Comparison of ENCODE assay signal across 8 cellular contexts in genomic region chr16:30921748-30922419, GRCh38. TPM values are rescaled to one million over a fixed set of nuclear protein-coding genes. Genes with fewer than 3 reads are reported as not detected.
DNase-seq lines count a peak whose midpoint lies in the region; ATAC-seq and TF ChIP-seq lines count a peak whose summit lies in the region.

No MANE protein-coding gene starts in this region.

- no peaks in the 10 kb centered on the region for H4K20me1 ChIP-seq in GM23248 (ENCODE audit: insufficient read depth)

- H3K36me3 ChIP-seq in BE2C = no peaks in the 10 kb centered on the region
- H3K36me3 ChIP-seq in GM23248 (ENCODE audit: low read depth) = no peaks in the 10 kb centered on the region
- no peaks in the 10 kb centered on the region for H3K36me3 ChIP-seq in aorta (ENCODE audit: control insufficient read depth in 1 of 2, insufficient read depth in 2 of 2, low read length in 1 of 2)

- H3F3A ChIP-seq in GM23248 (ENCODE audit: insufficient read depth) = no peaks in the 10 kb centered on the region

- H3K4me2 ChIP-seq in GM23248 (ENCODE audit: unreplicated experiment) = peak overlapping the region; percentile 83

- H3K4me3 ChIP-seq in BE2C (ENCODE audit: low read depth, low read length) (peak overlapping the region; percentile 77), GM23248 (peak overlapping the region; percentile 91), aorta (ENCODE audit: low read length in 2 of 2) (peak overlapping the region; percentile 13 to 45)

- peak; percentile 94 for DNase-seq in BE2C
- DNase-seq in GM23248 = peak; percentile 97
- peak; percentile 41 for DNase-seq in NCI-H187 treated with DMSO at 0.1 percent for 48 hours (lab: John Stamatoyannopoulos, UW)
- peak; percentile 88 for DNase-seq in T-helper 9 cell
- peak; percentile 96 for DNase-seq in astrocyte of the hippocampus (ENCODE audit: low read depth, low spot score)
- DNase-seq in hippocampal formation (lab: John Stamatoyannopoulos, UW) = peak; percentile 79 to 88
- DNase-seq in retina = peak; percentile 97
- peak; percentile 95 to 97 for DNase-seq in aorta

- TF ChIP-seq CTCF in BE2C (IDR thresholded peaks at IDR 0.05; ENCODE audit: low read depth, low read length) = peak; percentile 92

- no peaks in the 10 kb centered on the region for H3K27me3 ChIP-seq in BE2C
- H3K27me3 ChIP-seq in GM23248 (replicated peaks; ENCODE audit: insufficient read depth) = no peaks in the 10 kb centered on the region
- H3K27me3 ChIP-seq in aorta (ENCODE audit: control insufficient read depth in 1 of 2, insufficient read depth in 2 of 2, low read length in 1 of 2) = no peaks in the 10 kb centered on the region

- intact Hi-C loops in aorta (cut with DNase I) = loop anchor here (1.0 to 2.0 kb wide), 5 partner anchors 26 to 263 kb away; partner anchors contain the start of genes CTF1 (in 1 of the 2) and FBRS (in 1 of the 2)

- no peaks in the 10 kb centered on the region for H3K9me2 ChIP-seq in GM23248 (ENCODE audit: insufficient read depth)

- H2AFZ ChIP-seq in GM23248 = peak overlapping the region; percentile 90

- no peaks in the 10 kb centered on the region for H3K9me3 ChIP-seq in BE2C
- no peaks in the 10 kb centered on the region for H3K9me3 ChIP-seq in GM23248 (ENCODE audit: low read depth)
- no peaks in the 10 kb centered on the region for H3K9me3 ChIP-seq in aorta (ENCODE audit: control insufficient read depth, low read length)

- peaks cover 7% of the 10 kb centered on the region for H3K79me2 ChIP-seq in GM23248 (ENCODE audit: insufficient read depth)

- ATAC-seq in aorta (ENCODE audit: low FRiP score) = peak; percentile 68

- in situ Hi-C loops in GM23248 (cut with MboI) = no loop called here

- 1 to 2% methylated on average over 37 of the region's 37 CpGs for WGBS in GM23248 (ENCODE audit: low coverage in 1 of 2, low lambda C conversion rate in 2 of 2, missing lambda C conversion rate in 2 of 2), 2 experiments
- 0 to 1% methylated on average over 37 of the region's 37 CpGs for WGBS in aorta, 2 donors

- H3K27ac ChIP-seq in GM23248 (peak overlapping the region; percentile 57), aorta (ENCODE audit: low read depth in 1 of 2, low read length in 2 of 2) (peak overlapping the region in 1 of 2 donors; percentile 63)

- H3K4me1 ChIP-seq in BE2C (no peaks in the 10 kb centered on the region), GM23248 (ENCODE audit: insufficient read depth) (peaks cover 7% of the 10 kb centered on the region; the same call in 1 of the 2 replicates), aorta (ENCODE audit: control insufficient read depth in 1 of 2, insufficient read depth in 2 of 2, low read length in 2 of 2) (peaks cover 0 to 1% of the 10 kb centered on the region in 2 donors)

- peak overlapping the region; percentile 62 for H3K9ac ChIP-seq in GM23248

RNA-seq across cellular contexts. Expression of gene FBXL19, which starts 1.5 kb away (rescaled TPM):
- 33.4 TPM for polyA plus RNA-seq in BE2C (2012; ENCODE audit: insufficient read depth, insufficient read length, low read depth)
- total RNA-seq in GM23248 (2014; rRNA removed; shearing (Covaris generic)) = 18.2 and 23.0 TPM in 2 replicates
- polyA plus RNA-seq in GM23248 (2016; fragmentation: Nextera tagmentation; extraction: Ambion mirVana) = 0.39 and 0.64 TPM in 2 replicates
- total RNA-seq in aorta = 10 to 100 TPM; 14.7 to 22.7 TPM
- 10 to 100 TPM in 1 of 2 donors, 1 to 10 TPM in 1; 4.3 to 11.6 TPM for polyA plus RNA-seq in aorta

RNA-seq across cellular contexts. Expression of gene CTF1, which starts 25.5 kb away (rescaled TPM):
- polyA plus RNA-seq in BE2C (2012; ENCODE audit: insufficient read depth, insufficient read length, low read depth) = 0.36 TPM
- total RNA-seq in GM23248 (2014; rRNA removed; shearing (Covaris generic)) = 4.4 and 4.8 TPM in 2 replicates
- 2.0 and 2.1 TPM in 2 replicates for polyA plus RNA-seq in GM23248 (2016; fragmentation: Nextera tagmentation; extraction: Ambion mirVana)
- 1 to 10 TPM; 6.2 to 7.2 TPM for total RNA-seq in aorta
- 1 to 10 TPM; 6.4 to 7.9 TPM for polyA plus RNA-seq in aorta

RNA-seq across cellular contexts. Expression of gene ORAI3, which starts 27.0 kb away (rescaled TPM):
- 3.1 TPM for polyA plus RNA-seq in BE2C (2012; ENCODE audit: insufficient read depth, insufficient read length, low read depth)
- total RNA-seq in GM23248 (2014; rRNA removed; shearing (Covaris generic)) = 36.1 and 39.7 TPM in 2 replicates
- polyA plus RNA-seq in GM23248 (2016; fragmentation: Nextera tagmentation; extraction: Ambion mirVana) = 30.9 and 31.6 TPM in 2 replicates
- total RNA-seq in aorta = 10 to 100 TPM; 11.8 to 21.7 TPM
- polyA plus RNA-seq in aorta = 10 to 100 TPM in 1 of 2 donors, 1 to 10 TPM in 1; 9.1 to 20.8 TPM

RNA-seq across cellular contexts. Expression of gene BCL7C, which starts 28.0 kb away (rescaled TPM):
- 26.3 TPM for polyA plus RNA-seq in BE2C (2012; ENCODE audit: insufficient read depth, insufficient read length, low read depth)
- 42.5 and 77.1 TPM in 2 replicates for total RNA-seq in GM23248 (2014; rRNA removed; shearing (Covaris generic))
- polyA plus RNA-seq in GM23248 (2016; fragmentation: Nextera tagmentation; extraction: Ambion mirVana) (62.5 and 68.1 TPM in 2 replicates), aorta (10 to 100 TPM; 54.8 to 60.7 TPM)
- 10 to 100 TPM; 30.2 to 33.9 TPM for total RNA-seq in aorta

RNA-seq across cellular contexts. Expression of gene SETD1A, which starts 35.7 kb away (rescaled TPM):
- 99.1 TPM for polyA plus RNA-seq in BE2C (2012; ENCODE audit: insufficient read depth, insufficient read length, low read depth)
- total RNA-seq in GM23248 (2014; rRNA removed; shearing (Covaris generic)) = 2.0 and 2.3 TPM in 2 replicates
- polyA plus RNA-seq in GM23248 (2016; fragmentation: Nextera tagmentation; extraction: Ambion mirVana) (4.0 and 5.9 TPM in 2 replicates), aorta (1 to 10 TPM; 4.4 to 9.7 TPM)
- total RNA-seq in aorta = 10 to 100 TPM; 16.4 to 19.7 TPM

Comparison
In these comparisons a context has a peak if more than half of its experiments do, and no peak if none do; other contexts are left out.
1. DNase-seq: peak in every context shown above with its lines; median percentile 97 in GM23248; 97 in retina; 96 in astrocyte of the hippocampus; 96 in aorta; 94 in BE2C; 88 in T-helper 9 cell; 84 in hippocampal formation; 41 in NCI-H187 treated with DMSO at 0.1 percent for 48 hours.
2. H3K4me3 ChIP-seq: peak in every context shown above with its lines; median percentile 91 in GM23248; 77 in BE2C; 29 in aorta.